In the genomic region with DNA sequence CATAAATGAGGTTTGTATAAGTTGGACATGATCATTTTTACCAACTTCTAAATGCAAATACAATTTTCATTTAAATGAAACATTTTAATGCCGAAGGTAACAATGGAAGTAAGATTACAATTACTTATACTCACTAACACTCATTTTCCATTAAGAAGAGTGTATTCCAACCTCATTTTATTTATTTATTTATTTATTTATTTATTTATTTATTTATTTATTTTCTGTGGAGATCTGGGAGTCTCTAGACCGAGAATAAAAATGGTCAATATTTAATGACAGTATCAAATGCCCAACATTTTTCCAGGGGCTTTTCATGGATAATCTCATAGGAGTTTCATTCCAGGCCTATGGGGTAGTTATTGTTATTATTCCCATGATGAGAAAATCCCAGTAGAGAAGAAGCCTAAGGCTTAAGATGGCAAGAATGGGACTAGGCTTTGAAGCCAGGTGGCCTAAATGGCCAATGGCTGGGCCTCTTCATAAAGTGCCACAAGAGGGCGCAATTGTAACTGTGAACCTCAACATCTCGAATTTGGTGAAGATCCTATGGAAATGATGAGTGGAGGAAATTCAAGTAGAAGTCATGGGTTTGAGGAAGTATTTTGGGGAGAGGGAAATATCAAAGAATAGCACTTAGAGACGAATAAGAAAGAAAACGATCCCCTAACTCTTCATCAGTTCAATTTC, we compare ENCODE assay signal across 8 cellular contexts.
DNase-seq lines count a peak whose midpoint lies in the region; ATAC-seq and TF ChIP-seq lines count a peak whose summit lies in the region.

No MANE protein-coding gene starts in this region.

- peak; percentile 61 for ATAC-seq in HG03280 (IDR thresholded peaks at IDR 0.05; ENCODE audit: unreplicated experiment)
- no peak for ATAC-seq in HG02623 (IDR thresholded peaks at IDR 0.05; ENCODE audit: unreplicated experiment)

- DNase-seq in AG09319 (ENCODE audit: extremely low read depth, low read depth) (no peak), SKM-1 treated with dmso at 0.1 percent for 144 hours (lab: John Stamatoyannopoulos, UW; ENCODE audit: unreplicated experiment) (peak; percentile 14), hepatic stellate cell (ENCODE audit: low spot score) (peak; percentile 41), C1 segment of cervical spinal cord (lab: John Stamatoyannopoulos, UW) (no peak), amniotic stem cell (lab: John Stamatoyannopoulos, UW) (no peak)

- TF ChIP-seq CTCF in AG09319 (IDR thresholded peaks at IDR 0.05; ENCODE audit: low read depth, low read length): peak; percentile 49
- TF ChIP-seq CTCF in GM12875 (IDR thresholded peaks at IDR 0.05; ENCODE audit: borderline replicate concordance, insufficient read depth, low read depth, low read length): peak; percentile 74

- no peak overlapping the region for H3K4me3 ChIP-seq in GM12875 (ENCODE audit: low read depth, low read length)

Comparison
In these comparisons a context has a peak if more than half of its experiments do, and no peak if none do; other contexts are left out.
1. DNase-seq: peak in SKM-1 treated with dmso at 0.1 percent for 144 hours (single experiment) and hepatic stellate cell (single experiment); none in AG09319 (single experiment), C1 segment of cervical spinal cord (0 of 14) and amniotic stem cell (single experiment).